23 cellular contexts compared by ENCODE assay signal in the genomic region with DNA sequence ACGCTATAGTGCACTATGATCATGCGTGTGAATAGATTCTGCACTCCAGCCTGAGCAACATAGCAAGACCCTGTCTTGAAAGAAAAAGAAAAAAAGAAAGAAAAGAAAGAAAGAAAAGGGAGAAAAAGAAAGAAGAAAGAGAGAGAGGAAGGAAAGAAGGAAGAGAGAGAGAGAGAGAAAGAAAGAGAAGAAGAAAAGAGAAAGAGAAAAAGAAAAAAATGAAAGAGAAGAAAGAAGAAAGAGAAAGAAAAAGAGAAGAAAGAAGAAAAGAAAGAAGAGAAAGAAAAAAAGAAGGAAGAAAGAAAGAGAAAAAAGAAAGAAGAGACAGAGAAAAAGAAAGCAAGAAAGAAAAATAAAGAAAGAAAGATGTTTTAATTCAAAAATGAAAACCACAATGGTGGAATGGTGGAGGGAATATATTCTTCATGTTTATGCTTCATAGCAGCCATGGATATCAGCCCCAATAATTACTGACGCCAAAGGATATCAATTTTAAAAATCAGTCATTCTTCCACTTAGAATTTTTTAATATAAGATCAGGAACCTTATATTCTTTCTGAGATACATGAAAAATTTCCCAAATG.
"Had no signal": no experiment of that assay in that cellular context is flagged by ENCODE, and none has a peak within 500 bp of the region (broad histone marks: within the 10 kb centered on the region; RNA-seq: fewer than 3 reads in every experiment).

No MANE protein-coding gene starts in this region.

- H3K9me3 ChIP-seq: SK-N-SH had no signal

- H3K4me3 Mint-ChIP-seq: IgD-negative memory B cell, T-cell had no signal

- DNase-seq: KBM-7; MV-4-11; NCI-H1048; NCI-H1105; NCI-H1417; NCI-H1436 treated with DMSO at 0.1 percent for 48 hours; NCI-H1694; NCI-H187 treated with DMSO at 0.1 percent for 48 hours; NCI-H2029 treated with DMSO at 0.1 percent for 48 hours; NCI-H226; NCI-H446; NCI-H510A; NCI-H524 treated with DMSO at 0.1 percent for 48 hours; NCI-H774; NK-92 treated with Interleukin-12 subunit alpha and Interleukin-12 subunit beta, amount 100 ng/mL, for 24 hours; PC-3; SHP77; SK-N-SH; SW 1271; T-cell had no signal

- H3K9me3 Mint-ChIP-seq: T-cell had no signal

- H3K9ac ChIP-seq: SK-N-SH had no signal

- H3K36me3 Mint-ChIP-seq: IgD-negative memory B cell, T-cell had no signal

- H3K27ac ChIP-seq: RWPE1 had no signal

- H3K4me2 ChIP-seq: SK-N-SH had no signal

- ATAC-seq: Panc1, PC-3, T-cell had no signal

- H3K4me1 Mint-ChIP-seq: IgD-negative memory B cell, T-cell had no signal

- H3K27ac Mint-ChIP-seq: T-cell had no signal
